10 cellular contexts compared by ENCODE assay signal in genomic region chr12:68497702-68498101, GRCh38.
DNase-seq lines count a peak whose midpoint lies in the region; ATAC-seq, FAIRE-seq and TF ChIP-seq lines count a peak whose summit lies in the region.
"Had no signal": no experiment of that assay in that cellular context is flagged by ENCODE, and none has a peak within 500 bp of the region (broad histone marks: within the 10 kb centered on the region; RNA-seq: fewer than 3 reads in every experiment).

No MANE protein-coding gene starts in this region.

- H3K27ac ChIP-seq in Panc1 (ENCODE audit: low read length), result peak overlapping the region; percentile 79

- H3K4me1 Mint-ChIP-seq in central memory CD8-positive, alpha-beta T cell, result peaks cover 25% of the 10 kb centered on the region

- H3K4me1 ChIP-seq in Panc1 (ENCODE audit: control insufficient read depth, insufficient read depth, low read length), result 0 out of 2 replicates have a peak, but pooled peaks cover 6% of the 10 kb centered on the region

- ATAC-seq in GM18511 (IDR thresholded peaks at IDR 0.05; ENCODE audit: unreplicated experiment) (peak; percentile 41), Panc1 (peak; percentile 89), sciatic nerve (peak; percentile 53), GM19351 (IDR thresholded peaks at IDR 0.05; ENCODE audit: unreplicated experiment) (no peak)
- no peak for ATAC-seq in central memory CD8-positive, alpha-beta T cell (replicated peaks; ENCODE audit: extremely low read depth, poor library complexity, severe bottlenecking)

- CTCF ChIA-PET in Panc1 (lab: Charles Lee), result no interaction called here

- in situ Hi-C loops in Panc1 (cut with HindIII; ENCODE audit: low pct_unique_long_range_greater_than_20kb, low sequenced_read_pairs), result no loop called here

- no peaks in the 10 kb centered on the region for H3K9me3 Mint-ChIP-seq in central memory CD8-positive, alpha-beta T cell

- intact Hi-C loops in Panc1 (cut with micrococcal nuclease; ENCODE audit: unreplicated experiment), result no loop called here
- intact Hi-C loops in sciatic nerve (cut with DNase I), result no loop called here

- POLR2A ChIA-PET in Panc1 (lab: Charles Lee), result interaction anchor here (0.5 to 0.6 kb wide), 2 partner anchors 68 to 115 kb away, joined by 3 to 4 read pairs; no protein-coding TSS in a partner anchor

- no peaks in the 10 kb centered on the region for H3K9me3 ChIP-seq in Panc1 (ENCODE audit: control insufficient read depth, insufficient read depth, low read depth, low read length)

- no peak overlapping the region for H3K4me3 ChIP-seq in Panc1 (ENCODE audit: low read depth in 2 of 2, low read length in 2 of 2)

- no peak for DNase-seq in Panc1 (ENCODE audit: low read depth, low spot score)
- no peak for DNase-seq in central memory CD8-positive, alpha-beta T cell (ENCODE audit: low spot score in 2 of 2)
- no peak for DNase-seq in sciatic nerve (ENCODE audit: low spot score)
- DNase-seq in NCI-H446 treated with DMSO at 0.1 percent for 48 hours (lab: John Stamatoyannopoulos, UW), result no peak
- DNase-seq in frontal cortex (ENCODE audit: low spot score in 2 of 2), result no peak
- no peak for DNase-seq in NCI-H524 treated with DMSO at 0.1 percent for 48 hours (lab: John Stamatoyannopoulos, UW)
- DNase-seq: NCI-H69; stimulated activated CD4-positive, alpha-beta T cell treated with anti-CD3 and anti-CD28 coated beads, Interleukin-2, amount 100 ng/mL, for 24 hours had no signal

- H3K36me3 ChIP-seq in Panc1 (ENCODE audit: control insufficient read depth, insufficient read depth, low read length), result no peaks in the 10 kb centered on the region

- FAIRE-seq in frontal cortex (lab: Jason Lieb, UNC), result no peak

- BruUV-seq in Panc1 (replicated peaks; lab: Mats Ljungman, UMichigan), result no TSS peak

- no peaks in the 10 kb centered on the region for H3K27me3 Mint-ChIP-seq in central memory CD8-positive, alpha-beta T cell

- no peaks in the 10 kb centered on the region for H3K27me3 ChIP-seq in Panc1 (ENCODE audit: control insufficient read depth, insufficient read depth, low read length)

- peaks cover 5% of the 10 kb centered on the region for H3K36me3 Mint-ChIP-seq in central memory CD8-positive, alpha-beta T cell (ENCODE audit: insufficient read depth)

- TF ChIP-seq CTCF in Panc1 (IDR thresholded peaks at IDR 0.05), result no peak

- H3K4me3 Mint-ChIP-seq in central memory CD8-positive, alpha-beta T cell, result peak overlapping the region; percentile 73

- peak overlapping the region; percentile 88 for H3K27ac Mint-ChIP-seq in central memory CD8-positive, alpha-beta T cell (ENCODE audit: low read depth)

Comparison
In these comparisons a context has a peak if more than half of its experiments do, and no peak if none do; other contexts are left out.
1. ATAC-seq: peak in GM18511 (single experiment), Panc1 (single experiment) and sciatic nerve (single experiment); none in central memory CD8-positive, alpha-beta T cell (single experiment) and GM19351 (single experiment).